24 cellular contexts compared by ENCODE assay signal in genomic region chr11:72647882-72648281, GRCh38. TPM values are rescaled to one million over a fixed set of nuclear protein-coding genes. Genes with fewer than 3 reads are reported as not detected.
"Had no signal": no experiment of that assay in that cellular context is flagged by ENCODE, and none has a peak within 500 bp of the region (broad histone marks: within the 10 kb centered on the region; RNA-seq: fewer than 3 reads in every experiment).

No MANE protein-coding gene starts in this region.

- FAIRE-seq: endometrium, kidney had no signal

- DNase-seq: cortex of kidney; dorsolateral prefrontal cortex; effector CD8-positive, alpha-beta T cell; esophagus squamous epithelium; foreskin fibroblast; left cardiac atrium; left ventricle myocardium inferior; naive thymus-derived CD4-positive, alpha-beta T cell; nephron progenitor cell; nucleus accumbens; ovary; right cardiac atrium; stimulated activated CD4-positive, alpha-beta T cell treated with anti-CD3 and anti-CD28 coated beads, Interleukin-2, amount 100 ng/mL, for 48 hours; stimulated activated naive CD8-positive, alpha-beta T cell treated with anti-CD3 and anti-CD28 coated beads, Interleukin-15, Interleukin-2, amounts not matched to agents 100 U/mL and 50 U/mL, for 24 hours; tibial artery; upper lobe of left lung had no signal

- H3K27ac Mint-ChIP-seq: naive thymus-derived CD4-positive, alpha-beta T cell; nephron progenitor cell; progenitor cell of endocrine pancreas had no signal

- ATAC-seq: gastroesophageal sphincter; left cardiac atrium; naive thymus-derived CD4-positive, alpha-beta T cell; right cardiac atrium; stimulated activated naive CD8-positive, alpha-beta T cell treated with anti-CD3 and anti-CD28 coated beads, Interleukin-15, Interleukin-2, amounts not matched to agents 100 U/mL and 50 U/mL, for 24 hours had no signal

- H3K36me3 Mint-ChIP-seq: naive thymus-derived CD4-positive, alpha-beta T cell had no signal

- H3K9me3 ChIP-seq: esophagus squamous epithelium, gastroesophageal sphincter, left ventricle myocardium inferior, ovary, suprapubic skin, tibial artery, upper lobe of left lung, vagina had no signal

- H3K4me2 ChIP-seq: smooth muscle cell had no signal

- H3K9me3 Mint-ChIP-seq: naive thymus-derived CD4-positive, alpha-beta T cell; nephron progenitor cell had no signal

- H3K4me3 Mint-ChIP-seq: naive thymus-derived CD4-positive, alpha-beta T cell; nephron progenitor cell had no signal

- H3K27ac ChIP-seq: epithelial cell of prostate, esophagus squamous epithelium, gastroesophageal sphincter, left ventricle myocardium inferior, ovary, suprapubic skin, tibial artery, upper lobe of left lung, vagina had no signal

- H3K36me3 ChIP-seq: esophagus squamous epithelium, gastroesophageal sphincter, left ventricle myocardium inferior, ovary, suprapubic skin, tibial artery, upper lobe of left lung, vagina had no signal

- H3K27me3 ChIP-seq: dorsolateral prefrontal cortex, gastroesophageal sphincter, ovary, tibial artery, upper lobe of left lung, vagina had no signal

- H3K4me3 ChIP-seq: dorsolateral prefrontal cortex, esophagus squamous epithelium, gastroesophageal sphincter, left ventricle myocardium inferior, ovary, smooth muscle cell, suprapubic skin, tibial artery, upper lobe of left lung, vagina had no signal

RNA-seq across cellular contexts. Expression of gene PDE2A, which starts 26.3 kb away (rescaled TPM):
- total RNA-seq: smooth muscle cell had no signal
- polyA plus RNA-seq: naive thymus-derived CD4-positive, alpha-beta T cell had no signal
